ENCODE assay signal across 2 cellular contexts in the genomic region with DNA sequence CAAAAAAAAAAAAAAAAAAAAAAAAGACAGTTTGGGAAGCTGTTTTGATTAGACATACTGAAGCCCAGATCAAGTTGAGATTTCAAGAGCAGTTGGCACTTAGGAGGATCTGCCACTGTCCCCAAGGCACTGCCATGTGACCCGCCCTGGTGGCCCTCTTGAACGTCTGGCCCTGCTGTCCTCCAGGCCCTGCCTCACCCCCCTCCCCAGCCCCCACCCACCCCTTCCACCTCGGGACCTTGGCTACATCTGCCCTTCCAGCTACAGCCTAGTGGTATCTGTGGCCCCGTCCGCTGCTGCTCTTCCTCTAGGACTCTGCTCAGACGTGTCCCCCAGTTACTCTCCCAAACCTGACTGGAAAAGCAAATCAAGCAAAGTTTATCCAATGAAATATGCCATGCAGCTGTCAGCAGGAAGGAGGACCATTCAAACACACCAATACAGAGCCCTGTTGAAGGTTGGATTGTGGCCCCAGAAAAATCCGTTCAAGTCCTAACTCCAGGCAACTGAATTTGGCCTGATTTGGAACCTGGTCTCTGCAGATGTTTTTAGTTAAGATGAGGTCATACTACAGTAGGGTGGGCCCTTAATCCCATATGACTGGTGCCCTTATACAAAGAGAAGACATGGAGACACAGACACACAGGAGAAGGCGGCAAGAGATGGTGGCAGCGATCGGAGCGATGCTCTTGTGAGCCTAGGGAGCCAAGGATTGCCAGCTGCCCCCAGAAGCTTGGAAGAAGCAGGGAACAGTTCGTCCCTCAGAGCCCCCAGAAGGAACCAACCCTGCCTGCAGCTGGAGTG.
TF ChIP-seq lines count a peak whose summit lies in the region.

No MANE protein-coding gene starts in this region.

TF ChIP-seq in GM23338, 12 proteins besides CTCF, POLR2A, EP300 and RAD21 (continues in another document):
- TF ChIP-seq NANOG (IDR thresholded peaks at IDR 0.05; ENCODE audit: borderline replicate concordance) (no peak), JUNB (IDR thresholded peaks at IDR 0.05; ENCODE audit: unreplicated experiment) (no peak), POLR2AphosphoS5 (IDR thresholded peaks at IDR 0.05; ENCODE audit: low read depth) (no peak), ZNF331 (CRISPR knock-in tag; IDR thresholded peaks at IDR 0.05; ENCODE audit: low read depth) (no peak), STAT1 (IDR thresholded peaks at IDR 0.05; ENCODE audit: unreplicated experiment) (no peak)
- TF ChIP-seq, protein P1, sequence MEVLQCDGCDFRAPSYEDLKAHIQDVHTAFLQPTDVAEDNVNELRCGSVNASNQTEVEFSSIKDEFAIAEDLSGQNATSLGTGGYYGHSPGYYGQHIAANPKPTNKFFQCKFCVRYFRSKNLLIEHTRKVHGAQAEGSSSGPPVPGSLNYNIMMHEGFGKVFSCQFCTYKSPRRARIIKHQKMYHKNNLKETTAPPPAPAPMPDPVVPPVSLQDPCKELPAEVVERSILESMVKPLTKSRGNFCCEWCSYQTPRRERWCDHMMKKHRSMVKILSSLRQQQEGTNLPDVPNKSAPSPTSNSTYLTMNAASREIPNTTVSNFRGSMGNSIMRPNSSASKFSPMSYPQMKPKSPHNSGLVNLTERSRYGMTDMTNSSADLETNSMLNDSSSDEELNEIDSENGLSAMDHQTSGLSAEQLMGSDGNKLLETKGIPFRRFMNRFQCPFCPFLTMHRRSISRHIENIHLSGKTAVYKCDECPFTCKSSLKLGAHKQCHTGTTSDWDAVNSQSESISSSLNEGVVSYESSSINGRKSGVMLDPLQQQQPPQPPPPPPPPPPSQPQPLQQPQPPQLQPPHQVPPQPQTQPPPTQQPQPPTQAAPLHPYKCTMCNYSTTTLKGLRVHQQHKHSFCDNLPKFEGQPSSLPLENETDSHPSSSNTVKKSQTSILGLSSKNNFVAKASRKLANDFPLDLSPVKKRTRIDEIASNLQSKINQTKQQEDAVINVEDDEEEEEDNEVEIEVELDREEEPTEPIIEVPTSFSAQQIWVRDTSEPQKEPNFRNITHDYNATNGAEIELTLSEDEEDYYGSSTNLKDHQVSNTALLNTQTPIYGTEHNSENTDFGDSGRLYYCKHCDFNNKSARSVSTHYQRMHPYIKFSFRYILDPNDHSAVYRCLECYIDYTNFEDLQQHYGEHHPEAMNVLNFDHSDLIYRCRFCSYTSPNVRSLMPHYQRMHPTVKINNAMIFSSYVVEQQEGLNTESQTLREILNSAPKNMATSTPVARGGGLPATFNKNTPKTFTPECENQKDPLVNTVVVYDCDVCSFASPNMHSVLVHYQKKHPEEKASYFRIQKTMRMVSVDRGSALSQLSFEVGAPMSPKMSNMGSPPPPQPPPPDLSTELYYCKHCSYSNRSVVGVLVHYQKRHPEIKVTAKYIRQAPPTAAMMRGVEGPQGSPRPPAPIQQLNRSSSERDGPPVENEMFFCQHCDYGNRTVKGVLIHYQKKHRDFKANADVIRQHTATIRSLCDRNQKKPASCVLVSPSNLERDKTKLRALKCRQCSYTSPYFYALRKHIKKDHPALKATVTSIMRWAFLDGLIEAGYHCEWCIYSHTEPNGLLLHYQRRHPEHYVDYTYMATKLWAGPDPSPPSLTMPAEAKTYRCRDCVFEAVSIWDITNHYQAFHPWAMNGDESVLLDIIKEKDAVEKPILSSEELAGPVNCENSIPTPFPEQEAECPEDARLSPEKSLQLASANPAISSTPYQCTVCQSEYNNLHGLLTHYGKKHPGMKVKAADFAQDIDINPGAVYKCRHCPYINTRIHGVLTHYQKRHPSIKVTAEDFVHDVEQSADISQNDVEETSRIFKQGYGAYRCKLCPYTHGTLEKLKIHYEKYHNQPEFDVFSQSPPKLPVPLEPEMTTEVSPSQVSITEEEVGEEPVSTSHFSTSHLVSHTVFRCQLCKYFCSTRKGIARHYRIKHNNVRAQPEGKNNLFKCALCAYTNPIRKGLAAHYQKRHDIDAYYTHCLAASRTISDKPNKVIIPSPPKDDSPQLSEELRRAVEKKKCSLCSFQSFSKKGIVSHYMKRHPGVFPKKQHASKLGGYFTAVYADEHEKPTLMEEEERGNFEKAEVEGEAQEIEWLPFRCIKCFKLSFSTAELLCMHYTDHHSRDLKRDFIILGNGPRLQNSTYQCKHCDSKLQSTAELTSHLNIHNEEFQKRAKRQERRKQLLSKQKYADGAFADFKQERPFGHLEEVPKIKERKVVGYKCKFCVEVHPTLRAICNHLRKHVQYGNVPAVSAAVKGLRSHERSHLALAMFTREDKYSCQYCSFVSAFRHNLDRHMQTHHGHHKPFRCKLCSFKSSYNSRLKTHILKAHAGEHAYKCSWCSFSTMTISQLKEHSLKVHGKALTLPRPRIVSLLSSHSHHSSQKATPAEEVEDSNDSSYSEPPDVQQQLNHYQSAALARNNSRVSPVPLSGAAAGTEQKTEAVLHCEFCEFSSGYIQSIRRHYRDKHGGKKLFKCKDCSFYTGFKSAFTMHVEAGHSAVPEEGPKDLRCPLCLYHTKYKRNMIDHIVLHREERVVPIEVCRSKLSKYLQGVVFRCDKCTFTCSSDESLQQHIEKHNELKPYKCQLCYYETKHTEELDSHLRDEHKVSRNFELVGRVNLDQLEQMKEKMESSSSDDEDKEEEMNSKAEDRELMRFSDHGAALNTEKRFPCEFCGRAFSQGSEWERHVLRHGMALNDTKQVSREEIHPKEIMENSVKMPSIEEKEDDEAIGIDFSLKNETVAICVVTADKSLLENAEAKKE (CRISPR knock-in tag; IDR thresholded peaks at IDR 0.05), result no peak
- TF ChIP-seq, protein P2, sequence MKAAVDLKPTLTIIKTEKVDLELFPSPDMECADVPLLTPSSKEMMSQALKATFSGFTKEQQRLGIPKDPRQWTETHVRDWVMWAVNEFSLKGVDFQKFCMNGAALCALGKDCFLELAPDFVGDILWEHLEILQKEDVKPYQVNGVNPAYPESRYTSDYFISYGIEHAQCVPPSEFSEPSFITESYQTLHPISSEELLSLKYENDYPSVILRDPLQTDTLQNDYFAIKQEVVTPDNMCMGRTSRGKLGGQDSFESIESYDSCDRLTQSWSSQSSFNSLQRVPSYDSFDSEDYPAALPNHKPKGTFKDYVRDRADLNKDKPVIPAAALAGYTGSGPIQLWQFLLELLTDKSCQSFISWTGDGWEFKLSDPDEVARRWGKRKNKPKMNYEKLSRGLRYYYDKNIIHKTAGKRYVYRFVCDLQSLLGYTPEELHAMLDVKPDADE (IDR thresholded peaks at IDR 0.05), result no peak

TF ChIP-seq in IMR-90, 13 proteins besides CTCF, POLR2A, EP300 and RAD21:
- TF ChIP-seq NFE2L2 (IDR thresholded peaks at IDR 0.05; ENCODE audit: low read depth, low read length) (no peak), BHLHE40 (IDR thresholded peaks at IDR 0.05; ENCODE audit: low read depth, low read length) (no peak), MAFK (IDR thresholded peaks at IDR 0.05; ENCODE audit: low read depth, low read length) (no peak), CHD1 (IDR thresholded peaks at IDR 0.05; ENCODE audit: low read depth, low read length) (no peak), MAZ (IDR thresholded peaks at IDR 0.05; ENCODE audit: borderline replicate concordance, low read depth, low read length) (no peak)
- TF ChIP-seq, protein P3, sequence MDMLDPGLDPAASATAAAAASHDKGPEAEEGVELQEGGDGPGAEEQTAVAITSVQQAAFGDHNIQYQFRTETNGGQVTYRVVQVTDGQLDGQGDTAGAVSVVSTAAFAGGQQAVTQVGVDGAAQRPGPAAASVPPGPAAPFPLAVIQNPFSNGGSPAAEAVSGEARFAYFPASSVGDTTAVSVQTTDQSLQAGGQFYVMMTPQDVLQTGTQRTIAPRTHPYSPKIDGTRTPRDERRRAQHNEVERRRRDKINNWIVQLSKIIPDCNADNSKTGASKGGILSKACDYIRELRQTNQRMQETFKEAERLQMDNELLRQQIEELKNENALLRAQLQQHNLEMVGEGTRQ (IDR thresholded peaks at IDR 0.05; ENCODE audit: low read depth, low read length), result no peak
TF ChIP-seq in IMR-90: peak in this region for 0.
